In genomic region chr1:153963030-153963849, GRCh38 we compare ENCODE assay signal across 8 cellular contexts. TPM values are rescaled to one million over a fixed set of nuclear protein-coding genes. Genes with fewer than 3 reads are reported as not detected.
DNase-seq lines count a peak whose midpoint lies in the region; ATAC-seq, FAIRE-seq and TF ChIP-seq lines count a peak whose summit lies in the region.

TSS of gene SLC39A1 (minus strand) at chr1:153963537. CDS start at chr1:153962715, 822 bp downstream.

- DNase-seq in AG08396 (ENCODE audit: low spot score) (peak; percentile 94), NCI-H524 (lab: John Stamatoyannopoulos, UW) (peak; percentile 89 to 97), cerebellar cortex (ENCODE audit: low spot score) (peak; percentile 99), kidney (peak; percentile 100)
- DNase-seq in activated CD4-positive, alpha-beta T cell treated with anti-CD3 and anti-CD28 coated beads for 1 hour, result peak; percentile 86
- DNase-seq in stimulated activated CD4-positive, alpha-beta T cell treated with anti-CD3 and anti-CD28 coated beads, Interleukin-15, amount 100 ng/mL, for 1 hour (ENCODE audit: low read depth in 1 of 2, low spot score in 1 of 2), result peak; percentile 82 to 86

- peak within 1 kb of the TSS; percentile 97 to 99 for H3K9ac ChIP-seq in kidney (ENCODE audit: low read length in 2 of 2)

- TF ChIP-seq CTCF in kidney (IDR thresholded peaks at IDR 0.05; ENCODE audit: borderline replicate concordance, extremely low read depth, insufficient read depth), result no peak

- intact Hi-C loops in kidney (cut with DNase I), result no loop called here

- FAIRE-seq in kidney (lab: Jason Lieb, UNC), result no peak

- peaks cover 12 to 25% of the 10 kb centered on the region in 2 donors for H3K4me1 ChIP-seq in kidney (ENCODE audit: control insufficient read depth in 1 of 2, insufficient read depth in 1 of 2, low read depth in 1 of 2, low read length in 2 of 2)

- H3K27ac ChIP-seq in kidney (ENCODE audit: low read depth in 2 of 2, low read length in 2 of 2), result peak within 1 kb of the TSS; percentile 96 to 99

- peaks cover 5 to 13% of the 10 kb centered on the region in 2 donors for H3K36me3 ChIP-seq in kidney (ENCODE audit: control insufficient read depth in 1 of 2, insufficient read depth in 2 of 2, low read length in 2 of 2)

- ATAC-seq in GM19025 (IDR thresholded peaks at IDR 0.05; ENCODE audit: low read depth, unreplicated experiment) (peak; percentile 49), HG03439 (IDR thresholded peaks at IDR 0.05; ENCODE audit: unreplicated experiment) (peak; percentile 43)

- peak within 1 kb of the TSS; percentile 66 to 94 for H3K4me3 ChIP-seq in kidney (ENCODE audit: low read length in 2 of 2)

- H3K9me3 ChIP-seq in kidney (ENCODE audit: control insufficient read depth in 1 of 2, low read length in 2 of 2), result no peaks in the 10 kb centered on the region

RNA-seq across cellular contexts. Expression of gene SLC39A1, which starts in this region (rescaled TPM):
- total RNA-seq in kidney, result 125 TPM
- polyA plus RNA-seq in kidney (ENCODE audit: insufficient read depth, low read depth, low replicate concordance), result 106 TPM

Comparison
In these comparisons a context has a peak if more than half of its experiments do, and no peak if none do; other contexts are left out.
1. Peak in every context shown above with its lines: DNase-seq, ATAC-seq, H3K4me3 ChIP-seq and H3K27ac ChIP-seq.